Comparison of ENCODE assay signal across 9 cellular contexts in genomic region chr18:48781041-48781989, GRCh38.
DNase-seq lines count a peak whose midpoint lies in the region; ATAC-seq and TF ChIP-seq lines count a peak whose summit lies in the region.
"Had no signal": no experiment of that assay in that cellular context is flagged by ENCODE, and none has a peak within 500 bp of the region (broad histone marks: within the 10 kb centered on the region; RNA-seq: fewer than 3 reads in every experiment).

No MANE protein-coding gene starts in this region.

- DNase-seq in EH (ENCODE audit: low read depth), result peak; percentile 73
- DNase-seq in WERI-Rb-1, result peak; percentile 80
- peak; percentile 93 for DNase-seq in left ventricle myocardium inferior
- peak; percentile 34 for DNase-seq in progenitor cell of endocrine pancreas (ENCODE audit: low spot score, unreplicated experiment)
- no peak for DNase-seq in T1000 (lab: John Stamatoyannopoulos, UW)
- no peak for DNase-seq in NCI-H1105 treated with DMSO at 0.1 percent for 48 hours (lab: John Stamatoyannopoulos, UW)
- DNase-seq in GM10248 (ENCODE audit: extremely low spot score), result no peak
- DNase-seq: SW 1271 had no signal

- POLR2A ChIA-PET in GM10248 (lab: Yijun Ruan, JAX), result no interaction called here

- peaks cover 3% of the 10 kb centered on the region for H3K27me3 Mint-ChIP-seq in progenitor cell of endocrine pancreas

- no peaks in the 10 kb centered on the region for H3K9me3 ChIP-seq in WERI-Rb-1 (ENCODE audit: severe bottlenecking)
- no peaks in the 10 kb centered on the region for H3K9me3 ChIP-seq in left ventricle myocardium inferior (replicated peaks)

- peak overlapping the region; percentile 97 for H3K27ac Mint-ChIP-seq in progenitor cell of endocrine pancreas

- H3K36me3 Mint-ChIP-seq in progenitor cell of endocrine pancreas (ENCODE audit: insufficient read depth), result peaks cover under 1% of the 10 kb centered on the region

- intact Hi-C loops in left ventricle myocardium inferior (cut with micrococcal nuclease), result loop anchor here (2.0 to 10.0 kb wide), 3 partner anchors 69 to 163 kb away; no protein-coding TSS in a partner anchor

- CTCF ChIA-PET in GM10248 (lab: Yijun Ruan, JAX), result interaction anchor here (1.6 to 2.3 kb wide), 2 partner anchors 10 to 20 kb away, joined by 5 to 9 read pairs; no protein-coding TSS in a partner anchor

- peaks cover 90% of the 10 kb centered on the region for H3K4me1 ChIP-seq in left ventricle myocardium inferior

- no peak for ATAC-seq in HG03342 (IDR thresholded peaks at IDR 0.05; ENCODE audit: unreplicated experiment)

- H3K27ac ChIP-seq in WERI-Rb-1, result peak overlapping the region; percentile 58
- H3K27ac ChIP-seq in left ventricle myocardium inferior (replicated peaks), result peak overlapping the region; percentile 98

- H3K27me3 ChIP-seq in WERI-Rb-1 (ENCODE audit: insufficient read depth, low read depth, severe bottlenecking), result no peaks in the 10 kb centered on the region
- H3K27me3 ChIP-seq in left ventricle myocardium inferior (ENCODE audit: low read depth), result no peaks in the 10 kb centered on the region

- H3K36me3 ChIP-seq in WERI-Rb-1 (peaks cover 3% of the 10 kb centered on the region), left ventricle myocardium inferior (peaks cover 5% of the 10 kb centered on the region)

- H3K4me3 ChIP-seq in WERI-Rb-1 (ENCODE audit: low read depth, low read length) (peak overlapping the region; percentile 1; the same call in 1 of the 2 replicates), left ventricle myocardium inferior (peak overlapping the region; percentile 42)

- TF ChIP-seq CTCF in WERI-Rb-1 (IDR thresholded peaks at IDR 0.05; ENCODE audit: low read depth, low read length), result no peak
- TF ChIP-seq CTCF in left ventricle myocardium inferior (IDR thresholded peaks at IDR 0.05; ENCODE audit: borderline replicate concordance), result no peak
- TF ChIP-seq CTCF in progenitor cell of endocrine pancreas (IDR thresholded peaks at IDR 0.05; ENCODE audit: unreplicated experiment), result no peak
- no peak for TF ChIP-seq CTCF in GM10248 (IDR thresholded peaks at IDR 0.05; ENCODE audit: control extremely low read depth, extremely low read depth, low read depth, missing control alignments)

- H3K4me1 Mint-ChIP-seq in progenitor cell of endocrine pancreas (ENCODE audit: low read depth), result peaks cover 48% of the 10 kb centered on the region

- H3K9me3 Mint-ChIP-seq in progenitor cell of endocrine pancreas (ENCODE audit: low read depth), result no peaks in the 10 kb centered on the region

- peak overlapping the region; percentile 64 for H3K4me3 Mint-ChIP-seq in progenitor cell of endocrine pancreas (ENCODE audit: low read depth)

Comparison
In these comparisons a context has a peak if more than half of its experiments do, and no peak if none do; other contexts are left out.
1. DNase-seq: peak in EH (single experiment), WERI-Rb-1 (single experiment), left ventricle myocardium inferior (single experiment) and progenitor cell of endocrine pancreas (single experiment); none in T1000 (single experiment), NCI-H1105 treated with DMSO at 0.1 percent for 48 hours (single experiment) and GM10248 (single experiment).